In the genomic region with DNA sequence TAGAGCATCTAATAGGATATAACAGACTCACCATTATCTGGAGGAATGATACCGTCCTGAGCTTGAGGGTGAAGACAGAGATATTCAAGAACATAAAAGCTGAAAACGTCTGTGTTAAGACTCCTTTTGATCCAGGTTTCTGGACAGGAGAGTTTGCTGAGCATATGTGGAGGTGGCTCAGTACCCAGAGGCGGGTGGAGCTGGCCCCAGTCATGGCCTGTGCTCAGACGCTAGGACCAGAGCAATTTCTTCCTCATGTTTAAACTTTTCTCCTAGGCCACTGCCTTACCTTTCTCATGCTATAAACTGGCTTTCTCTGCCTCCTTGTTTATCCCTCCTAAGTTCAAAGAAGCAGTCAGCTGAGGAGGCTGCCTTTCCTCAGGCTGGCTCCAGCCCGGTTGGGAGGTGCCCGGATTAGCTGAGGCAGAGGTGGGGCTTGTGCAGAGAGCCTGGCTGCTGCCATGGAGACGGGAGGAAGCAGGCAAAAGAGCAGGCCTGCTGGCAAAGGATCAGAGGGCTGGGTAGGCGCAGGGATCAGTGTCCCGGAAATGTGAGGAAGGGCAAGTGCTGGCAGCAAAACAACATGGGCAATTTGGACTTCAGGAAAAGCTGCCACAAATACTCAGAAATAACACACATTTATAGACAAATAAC, we compare ENCODE assay signal across 9 cellular contexts. TPM values are rescaled to one million over a fixed set of nuclear protein-coding genes. Genes with fewer than 3 reads are reported as not detected.
A peak's percentile ranks its signal among the peaks of the same experiment; 100 is the strongest.
DNase-seq lines count a peak whose midpoint lies in the region; ATAC-seq and TF ChIP-seq lines count a peak whose summit lies in the region.
"Had no signal": no experiment of that assay in that cellular context is flagged by ENCODE, and none has a peak within 500 bp of the region (broad histone marks: within the 10 kb centered on the region; RNA-seq: fewer than 3 reads in every experiment).

No MANE protein-coding gene starts in this region.

- TF ChIP-seq CTCF in RWPE1 (conservative IDR thresholded peaks at IDR 0.05; ENCODE audit: low read depth), result no peak

- CTCF ChIA-PET in RWPE1 (lab: Yijun Ruan, JAX), result no interaction called here

- ATAC-seq in HG03378 (IDR thresholded peaks at IDR 0.05; ENCODE audit: unreplicated experiment) (no peak), GM21447 (IDR thresholded peaks at IDR 0.05; ENCODE audit: unreplicated experiment) (no peak)

- H3K27ac ChIP-seq in RWPE1, result peak overlapping the region; percentile 90
- H3K27ac ChIP-seq: KMS-11 had no signal

- DNase-seq in H4 (ENCODE audit: low spot score) (peak; percentile 95), RWPE1 (ENCODE audit: low spot score) (peak; percentile 85), fibroblast of gingiva (ENCODE audit: low read depth) (peak; percentile 92), myocyte (ENCODE audit: low read depth) (peak; percentile 89), SK-N-DZ (ENCODE audit: low spot score) (no peak), NCI-H345 (lab: John Stamatoyannopoulos, UW) (no peak)

- POLR2A ChIA-PET in RWPE1 (lab: Yijun Ruan, JAX; ENCODE audit: low non-redundant PET), result no interaction called here

RNA-seq across cellular contexts. Expression of a gene that starts 13.7 kb away (rescaled TPM):
- 21.7 and 22.3 TPM in 2 replicates for total RNA-seq in H4 (2014; rRNA removed; shearing (Covaris generic))
- total RNA-seq in myocyte, result 66.5 and 69.4 TPM in 2 replicates
- polyA plus RNA-seq in myocyte (2012), result 57.4 TPM
- 12.2 and 20.0 TPM in 2 replicates for polyA plus RNA-seq in SK-N-DZ (2014; cell fraction: cytosol; rRNA removed)
- polyA plus RNA-seq in SK-N-DZ (2014; cell fraction: nucleus; rRNA removed), result 3.6 and 11.8 TPM in 2 replicates

RNA-seq across cellular contexts. Expression of a gene that starts 14.0 kb away (rescaled TPM):
- total RNA-seq in H4 (2014; rRNA removed; shearing (Covaris generic)), result 11.3 and 18.5 TPM in 2 replicates
- total RNA-seq in myocyte, result 31.1 and 31.2 TPM in 2 replicates
- 14.9 TPM for polyA plus RNA-seq in myocyte (2012)
- polyA plus RNA-seq in SK-N-DZ (2014; cell fraction: cytosol; rRNA removed), result 10.6 and 12.5 TPM in 2 replicates
- polyA plus RNA-seq in SK-N-DZ (2014; cell fraction: nucleus; rRNA removed), result 6.9 and 7.6 TPM in 2 replicates

RNA-seq across cellular contexts. Expression of a gene that starts 47.5 kb away (rescaled TPM):
- 5.8 and 6.8 TPM in 2 replicates for total RNA-seq in H4 (2014; rRNA removed; shearing (Covaris generic))
- total RNA-seq in myocyte, result 14.4 and 18.5 TPM in 2 replicates
- polyA plus RNA-seq in myocyte (2012), result 14.1 TPM
- polyA plus RNA-seq in SK-N-DZ (2014; cell fraction: cytosol; rRNA removed), result 11.0 and 13.1 TPM in 2 replicates
- 10.7 and 13.8 TPM in 2 replicates for polyA plus RNA-seq in SK-N-DZ (2014; cell fraction: nucleus; rRNA removed)

RNA-seq across cellular contexts. Expression of a gene that starts 52.5 kb away (rescaled TPM):
- total RNA-seq in H4 (2014; rRNA removed; shearing (Covaris generic)), result 75.5 and 83.8 TPM in 2 replicates
- total RNA-seq in myocyte, result 669 and 703 TPM in 2 replicates
- 225 TPM for polyA plus RNA-seq in myocyte (2012)
- 159 and 164 TPM in 2 replicates for polyA plus RNA-seq in SK-N-DZ (2014; cell fraction: cytosol; rRNA removed)
- polyA plus RNA-seq in SK-N-DZ (2014; cell fraction: nucleus; rRNA removed), result 125 and 134 TPM in 2 replicates

RNA-seq across cellular contexts. Expression of a gene that starts 53.9 kb away (rescaled TPM):
- total RNA-seq in H4 (2014; rRNA removed; shearing (Covaris generic)), result 47.1 and 52.4 TPM in 2 replicates
- total RNA-seq in myocyte, result 1,659 and 1,729 TPM in 2 replicates
- polyA plus RNA-seq in myocyte (2012), result 486 TPM
- polyA plus RNA-seq in SK-N-DZ (2014; cell fraction: cytosol; rRNA removed), result 292 and 306 TPM in 2 replicates
- 803 and 868 TPM in 2 replicates for polyA plus RNA-seq in SK-N-DZ (2014; cell fraction: nucleus; rRNA removed)

Comparison
In these comparisons a context has a peak if more than half of its experiments do, and no peak if none do; other contexts are left out.
1. DNase-seq: peak in H4 (single experiment), RWPE1 (single experiment), fibroblast of gingiva (single experiment) and myocyte (single experiment); none in SK-N-DZ (single experiment) and NCI-H345 (single experiment).